18 cellular contexts compared by ENCODE assay signal in the genomic region with DNA sequence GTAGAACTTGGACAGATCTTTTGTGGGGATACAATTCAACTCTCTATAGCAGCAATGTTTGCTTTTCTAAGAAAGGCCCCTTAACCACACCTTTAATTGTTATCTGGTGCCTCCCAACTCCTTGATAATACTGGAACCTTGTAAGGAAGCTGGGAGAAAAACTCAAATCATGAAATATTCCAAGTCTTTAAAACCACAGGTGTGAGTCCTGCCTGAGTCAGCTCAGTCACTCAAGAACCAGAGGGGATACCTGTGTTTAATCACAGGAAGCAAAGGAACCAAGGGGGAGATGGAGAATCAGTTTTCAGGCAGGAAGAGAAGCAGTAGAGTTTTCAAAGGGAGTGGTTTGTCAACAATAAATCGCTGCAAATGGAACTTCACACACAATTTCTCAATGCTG.
DNase-seq lines count a peak whose midpoint lies in the region; FAIRE-seq and TF ChIP-seq lines count a peak whose summit lies in the region.
"Had no signal": no experiment of that assay in that cellular context is flagged by ENCODE, and none has a peak within 500 bp of the region (broad histone marks: within the 10 kb centered on the region; RNA-seq: fewer than 3 reads in every experiment).

No MANE protein-coding gene starts in this region.

- H3K4me3 ChIP-seq in hepatocyte, result no peak overlapping the region
- no peak overlapping the region for H3K4me3 ChIP-seq in small intestine (ENCODE audit: low read depth in 1 of 2, low read length in 2 of 2)
- no peak overlapping the region for H3K4me3 ChIP-seq in A673 (ENCODE audit: low read depth, low read length, poor library complexity, severe bottlenecking)
- H3K4me3 ChIP-seq in Karpas-422 (ENCODE audit: low read length), result no peak overlapping the region

- DNase-seq in M059J (ENCODE audit: low read depth), result peak; percentile 38
- DNase-seq in hepatocyte (ENCODE audit: low spot score), result no peak
- peak; percentile 7 for DNase-seq in small intestine
- no peak for DNase-seq in A673 (ENCODE audit: low spot score)
- DNase-seq in NCI-H2081 treated with DMSO at 0.1 percent for 48 hours (lab: John Stamatoyannopoulos, UW), result no peak
- no peak for DNase-seq in Karpas-422
- DNase-seq in SIG-M5 treated with dmso at 0.1 percent for 504 hours (lab: John Stamatoyannopoulos, UW; ENCODE audit: unreplicated experiment), result no peak
- DNase-seq: CD4-positive, alpha-beta T cell; DMS79; GOT3; IMR-90; Kasumi-1; NCI-H187; NCI-H2171; NCI-H446 treated with DMSO at 0.1 percent for 48 hours; NCI-H748 treated with DMSO at 0.1 percent for 48 hours; Right ventricle myocardium superior had no signal

- TF ChIP-seq CTCF in VCaP (conservative IDR thresholded peaks at IDR 0.05), result no peak
- TF ChIP-seq CTCF in hepatocyte (IDR thresholded peaks at IDR 0.05; ENCODE audit: poor library complexity), result no peak
- TF ChIP-seq CTCF in A673 (conservative IDR thresholded peaks at IDR 0.05; ENCODE audit: low read depth, low read length), result no peak

- H3K9me3 ChIP-seq in hepatocyte (ENCODE audit: low read depth), result no peaks in the 10 kb centered on the region
- H3K9me3 ChIP-seq in small intestine (ENCODE audit: control insufficient read depth, low read depth), result no peaks in the 10 kb centered on the region
- no peaks in the 10 kb centered on the region for H3K9me3 ChIP-seq in A673 (ENCODE audit: low read depth, low read length, poor library complexity, severe bottlenecking)
- H3K9me3 ChIP-seq in Karpas-422 (ENCODE audit: low read length), result no peaks in the 10 kb centered on the region

- 48% methylated on average over 1 of the region's 1 CpG for WGBS in hepatocyte (ENCODE audit: low lambda C conversion rate, missing lambda C conversion rate)
- WGBS in small intestine, 3 donors, result 14 to 40% (median 16%) methylated on average over 1 of the region's 1 CpG

- intact Hi-C loops in A673 (cut with micrococcal nuclease; ENCODE audit: unreplicated experiment), result no loop called here

- no peak for FAIRE-seq in small intestine (lab: Jason Lieb, UNC)

- no peak overlapping the region for H3K4me2 ChIP-seq in hepatocyte
- no peak overlapping the region for H3K4me2 ChIP-seq in Karpas-422 (ENCODE audit: low read depth, low read length, poor library complexity, severe bottlenecking)

- no peaks in the 10 kb centered on the region for H3K79me2 ChIP-seq in hepatocyte
- H3K79me2 ChIP-seq in Karpas-422 (ENCODE audit: low read length), result no peaks in the 10 kb centered on the region

- peak overlapping the region; percentile 77; the same call in 1 of the 2 replicates for H3K27ac ChIP-seq in VCaP
- H3K27ac ChIP-seq in hepatocyte, result peak overlapping the region; percentile 58
- no peak overlapping the region for H3K27ac ChIP-seq in small intestine (ENCODE audit: low read depth in 1 of 2, low read length in 1 of 2)
- H3K27ac ChIP-seq in A673 (ENCODE audit: low read depth, low read length, poor library complexity, severe bottlenecking), result no peak overlapping the region
- no peak overlapping the region for H3K27ac ChIP-seq in Karpas-422 (ENCODE audit: low read length)

- H4K20me1 ChIP-seq in hepatocyte (ENCODE audit: insufficient read depth, poor library complexity, severe bottlenecking), result no peaks in the 10 kb centered on the region
- H4K20me1 ChIP-seq in Karpas-422 (ENCODE audit: insufficient read depth, low read depth, low read length), result no peaks in the 10 kb centered on the region

- H3K9ac ChIP-seq in Karpas-422 (ENCODE audit: low read length), result no peak overlapping the region

- peaks cover 5% of the 10 kb centered on the region for H3K4me1 ChIP-seq in hepatocyte (ENCODE audit: insufficient read depth)
- peaks cover 0 to 3% of the 10 kb centered on the region in 2 donors for H3K4me1 ChIP-seq in small intestine (ENCODE audit: control insufficient read depth in 2 of 2, insufficient read depth in 1 of 2, low read depth in 1 of 2, low read length in 1 of 2)
- H3K4me1 ChIP-seq in A673 (ENCODE audit: insufficient read depth, low read length, poor library complexity, severe bottlenecking), result no peaks in the 10 kb centered on the region
- H3K4me1 ChIP-seq in Karpas-422 (ENCODE audit: low read length), result no peaks in the 10 kb centered on the region

- H2AFZ ChIP-seq in hepatocyte (no peak overlapping the region), Karpas-422 (ENCODE audit: low read length) (no peak overlapping the region)

- no TSS peak for BruUV-seq in A673 (replicated peaks; lab: Mats Ljungman, UMichigan)

- POLR2A ChIA-PET in A673 (lab: Charles Lee; ENCODE audit: low non-redundant PET), result no interaction called here

- CTCF ChIA-PET in A673 (lab: Charles Lee), result no interaction called here

- no peaks in the 10 kb centered on the region for H3K27me3 ChIP-seq in hepatocyte
- no peaks in the 10 kb centered on the region for H3K27me3 ChIP-seq in small intestine (ENCODE audit: control insufficient read depth in 2 of 2, insufficient read depth in 2 of 2, low read length in 2 of 2)
- no peaks in the 10 kb centered on the region for H3K27me3 ChIP-seq in A673 (replicated peaks; ENCODE audit: insufficient read depth, low read depth, low read length, poor library complexity)
- H3K27me3 ChIP-seq in Karpas-422 (ENCODE audit: low read length), result no peaks in the 10 kb centered on the region

- H3K36me3 ChIP-seq in hepatocyte (replicated peaks; ENCODE audit: insufficient read depth, low read depth) (no peaks in the 10 kb centered on the region), small intestine (ENCODE audit: control insufficient read depth in 2 of 2, insufficient read depth in 2 of 2, low read length in 2 of 2) (no peaks in the 10 kb centered on the region), A673 (ENCODE audit: insufficient read depth, low read length, poor library complexity, severe bottlenecking) (no peaks in the 10 kb centered on the region), Karpas-422 (ENCODE audit: insufficient read depth, low read length) (no peaks in the 10 kb centered on the region)

- H3K9me2 ChIP-seq in hepatocyte (replicated peaks; ENCODE audit: insufficient read depth) (no peaks in the 10 kb centered on the region), Karpas-422 (replicated peaks; ENCODE audit: insufficient read depth, low read length) (no peaks in the 10 kb centered on the region)

Comparison
In these comparisons a context has a peak if more than half of its experiments do, and no peak if none do; other contexts are left out.
1. DNase-seq: peak in M059J (single experiment) and small intestine (single experiment); none in hepatocyte (single experiment), A673 (single experiment), NCI-H2081 treated with DMSO at 0.1 percent for 48 hours (single experiment), Karpas-422 (single experiment) and SIG-M5 treated with dmso at 0.1 percent for 504 hours (single experiment).
2. H3K27ac ChIP-seq: peak in VCaP (single experiment) and hepatocyte (single experiment); none in small intestine (0 of 2), A673 (single experiment) and Karpas-422 (single experiment).